ENCODE assay signal across 22 cellular contexts in the genomic region with DNA sequence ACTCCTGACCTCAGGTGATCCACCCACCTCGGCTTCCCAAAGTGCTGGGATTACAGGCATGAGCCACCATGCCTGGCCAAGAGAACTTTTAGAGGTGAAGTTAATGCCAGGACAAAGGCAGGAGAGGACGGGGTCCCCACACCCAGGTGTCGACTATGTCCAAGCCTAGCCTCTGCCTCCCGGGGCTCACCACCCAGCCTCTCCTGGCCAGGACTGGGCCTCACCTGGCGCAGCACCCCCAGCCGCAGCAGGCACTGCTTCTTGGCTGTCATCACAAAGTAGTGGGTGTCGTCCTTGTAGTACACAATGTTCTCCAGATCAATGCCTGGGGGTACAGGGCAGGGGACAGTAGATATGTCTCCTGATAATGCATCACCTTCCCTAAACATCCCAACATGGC.
"Had no signal": no experiment of that assay in that cellular context is flagged by ENCODE, and none has a peak within 500 bp of the region (broad histone marks: within the 10 kb centered on the region; RNA-seq: fewer than 3 reads in every experiment).

No MANE protein-coding gene starts in this region.

- H3K27ac Mint-ChIP-seq: neural progenitor cell had no signal

- H3K27me3 Mint-ChIP-seq: activated naive CD4-positive, alpha-beta T cell treated with anti-CD3 and anti-CD28 coated beads, Interleukin-2, amount 50 U/mL, for 24 hours; T-cell had no signal

- H3K9me3 Mint-ChIP-seq: activated naive CD4-positive, alpha-beta T cell treated with anti-CD3 and anti-CD28 coated beads, Interleukin-2, amount 50 U/mL, for 24 hours; neural progenitor cell; T-cell had no signal

- H3K27ac ChIP-seq: body of pancreas, cardiac muscle cell, epithelial cell of prostate, heart right ventricle, neural progenitor cell, ovary, prostate gland, stomach, suprapubic skin, tibial nerve, WERI-Rb-1 had no signal

- H3K36me3 ChIP-seq: cardiac muscle cell, neural progenitor cell, ovary, prostate gland, WERI-Rb-1 had no signal

- ATAC-seq: body of pancreas, heart right ventricle, left colon, mucosa of descending colon, T-cell had no signal

- H3K4me3 Mint-ChIP-seq: neural progenitor cell had no signal

- H3K27me3 ChIP-seq: body of pancreas, heart right ventricle, neural progenitor cell, ovary, stomach, suprapubic skin, tibial nerve had no signal

- H2AFZ ChIP-seq: neural progenitor cell had no signal

- H3K4me1 ChIP-seq: prostate gland had no signal

- H3K4me3 ChIP-seq: body of pancreas, cardiac muscle cell, heart right ventricle, mucosa of descending colon, neural progenitor cell, ovary, prostate gland, stomach, suprapubic skin, tibial nerve had no signal

- H3K9me3 ChIP-seq: body of pancreas, heart right ventricle, mucosa of descending colon, ovary, prostate gland, stomach, suprapubic skin, tibial nerve had no signal

- H3K4me2 ChIP-seq: neural progenitor cell had no signal

- DNase-seq: activated CD4-positive, alpha-beta T cell treated with anti-CD3 and anti-CD28 coated beads, Interleukin-2, amount 50 U/mL, for 1 hour; activated CD4-positive, CD25-positive, alpha-beta regulatory T cell treated with anti-CD3 and anti-CD28 coated beads, Interleukin-2, amount 50 U/mL, for 72 hours; activated gamma-delta T cell treated with Interleukin-2 at 50 U/mL for 16 hours; activated T-cell treated with anti-CD3 and anti-CD28 coated beads, Interleukin-2, amount 50 U/mL, for 1 hour; anterior cingulate cortex; body of pancreas; cortex of kidney; heart right ventricle; left colon; mesendoderm; mucosa of descending colon; ovary; stomach; T-cell; WERI-Rb-1 had no signal
